In the genomic region with DNA sequence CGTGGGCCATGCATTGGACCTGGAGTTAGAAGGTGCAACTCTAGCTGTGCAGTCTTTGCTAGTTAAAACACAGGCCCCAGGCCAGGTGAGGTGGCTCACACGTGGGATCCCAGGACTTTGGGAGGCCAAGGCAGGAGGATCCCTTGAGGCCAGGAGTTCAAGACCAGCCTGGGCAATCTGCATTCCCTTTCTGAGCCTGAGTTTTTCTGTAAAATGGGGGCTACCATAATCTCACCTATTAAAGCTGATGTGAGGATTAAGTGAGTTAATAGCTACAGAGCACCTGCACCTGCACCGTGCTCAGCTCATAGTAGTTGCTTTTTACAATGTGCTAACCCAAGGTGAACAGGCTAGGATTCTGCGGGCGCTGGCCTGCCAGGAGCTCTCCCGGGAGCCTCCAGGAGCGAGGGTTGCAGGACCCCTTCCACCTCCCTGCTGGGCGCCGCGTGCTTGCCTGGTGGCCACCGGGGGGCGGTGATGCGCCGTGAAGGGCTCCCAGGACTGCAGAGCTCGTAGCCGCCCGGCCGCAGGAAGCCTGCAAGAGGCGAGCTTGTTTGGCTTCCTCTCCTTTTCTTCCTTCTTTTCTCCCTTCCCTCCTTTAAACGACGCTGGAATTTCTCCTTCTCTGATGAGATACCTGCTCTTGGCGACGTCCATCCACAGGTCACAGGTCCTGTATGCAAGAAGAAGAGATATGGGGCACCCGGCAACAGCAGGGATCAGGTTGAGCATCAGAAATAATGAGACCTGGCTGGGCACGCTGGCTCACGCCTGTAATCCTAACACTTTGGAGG, we compare ENCODE assay signal across 9 cellular contexts. TPM values are rescaled to one million over a fixed set of nuclear protein-coding genes. Genes with fewer than 3 reads are reported as not detected.
DNase-seq lines count a peak whose midpoint lies in the region; ATAC-seq and TF ChIP-seq lines count a peak whose summit lies in the region.
"Had no signal": no experiment of that assay in that cellular context is flagged by ENCODE, and none has a peak within 500 bp of the region (broad histone marks: within the 10 kb centered on the region; RNA-seq: fewer than 3 reads in every experiment).

No MANE protein-coding gene starts in this region.

- H3K36me3 Mint-ChIP-seq in activated CD4-positive, alpha-beta T cell treated with anti-CD3 and anti-CD28 coated beads, Interleukin-2, amount 10 ng/mL, durations not matched to agents 24 days and 14 days (ENCODE audit: low read depth) = peaks cover 2% of the 10 kb centered on the region
- no peaks in the 10 kb centered on the region for H3K36me3 Mint-ChIP-seq in stimulated activated effector memory CD8-positive, alpha-beta T cell treated with anti-CD3 and anti-CD28 coated beads, Interleukin-12 subunit alpha, Interleukin-12 subunit beta, amount 100 ng/mL, for 72 hours

- peak; percentile 64 for DNase-seq in Daoy (ENCODE audit: low read depth)
- peak; percentile 40 for DNase-seq in MV-4-11 (lab: John Stamatoyannopoulos, UW)
- DNase-seq in activated CD4-positive, alpha-beta T cell treated with anti-CD3 and anti-CD28 coated beads, Interleukin-2, amount 10 ng/mL, durations not matched to agents 24 days and 14 days = peak; percentile 84
- peak; percentile 79 for DNase-seq in dermis blood vessel endothelial cell
- peak; percentile 64 to 75 (median 68) for DNase-seq in mucosa of descending colon
- peak; percentile 44 to 81 for DNase-seq in stimulated activated effector memory CD8-positive, alpha-beta T cell treated with anti-CD3 and anti-CD28 coated beads, Interleukin-12 subunit alpha, Interleukin-12 subunit beta, amount 100 ng/mL, for 72 hours (ENCODE audit: low spot score in 2 of 2)

- ATAC-seq in mucosa of descending colon = peak; percentile 93
- peak; percentile 84 for ATAC-seq in stimulated activated effector memory CD8-positive, alpha-beta T cell treated with anti-CD3 and anti-CD28 coated beads, Interleukin-12 subunit alpha, Interleukin-12 subunit beta, amount 100 ng/mL, for 72 hours
- ATAC-seq in HG03095 (IDR thresholded peaks at IDR 0.05; ENCODE audit: unreplicated experiment) = no peak
- no peak for ATAC-seq in GM19395 (IDR thresholded peaks at IDR 0.05; ENCODE audit: unreplicated experiment)

- no peaks in the 10 kb centered on the region for H3K27me3 Mint-ChIP-seq in activated CD4-positive, alpha-beta T cell treated with anti-CD3 and anti-CD28 coated beads, Interleukin-2, amount 10 ng/mL, durations not matched to agents 24 days and 14 days

- H3K9me3 Mint-ChIP-seq in activated CD4-positive, alpha-beta T cell treated with anti-CD3 and anti-CD28 coated beads, Interleukin-2, amount 10 ng/mL, durations not matched to agents 24 days and 14 days = peaks cover 11% of the 10 kb centered on the region
- H3K9me3 Mint-ChIP-seq in stimulated activated effector memory CD8-positive, alpha-beta T cell treated with anti-CD3 and anti-CD28 coated beads, Interleukin-12 subunit alpha, Interleukin-12 subunit beta, amount 100 ng/mL, for 72 hours = peaks cover 8% of the 10 kb centered on the region

- no peaks in the 10 kb centered on the region for H3K4me1 ChIP-seq in mucosa of descending colon (ENCODE audit: low read depth)

- intact Hi-C loops in activated CD4-positive, alpha-beta T cell treated with anti-CD3 and anti-CD28 coated beads, Interleukin-2, amount 10 ng/mL, durations not matched to agents 24 days and 14 days (cut with micrococcal nuclease) = loop anchor here (5.0 kb wide), 1 partner anchor 63 kb away; no protein-coding TSS in a partner anchor
- intact Hi-C loops in mucosa of descending colon (cut with DNase I, micrococcal nuclease) = no loop called here

- H3K27ac Mint-ChIP-seq in activated CD4-positive, alpha-beta T cell treated with anti-CD3 and anti-CD28 coated beads, Interleukin-2, amount 10 ng/mL, durations not matched to agents 24 days and 14 days = no peak overlapping the region
- no peak overlapping the region for H3K27ac Mint-ChIP-seq in stimulated activated effector memory CD8-positive, alpha-beta T cell treated with anti-CD3 and anti-CD28 coated beads, Interleukin-12 subunit alpha, Interleukin-12 subunit beta, amount 100 ng/mL, for 72 hours

- H3K36me3 ChIP-seq in mucosa of descending colon (ENCODE audit: low read depth) = no peaks in the 10 kb centered on the region

- H3K4me3 ChIP-seq in mucosa of descending colon = no peak overlapping the region
- H3K4me3 ChIP-seq: SK-N-MC had no signal

- H3K4me1 Mint-ChIP-seq in activated CD4-positive, alpha-beta T cell treated with anti-CD3 and anti-CD28 coated beads, Interleukin-2, amount 10 ng/mL, durations not matched to agents 24 days and 14 days = peaks cover 2% of the 10 kb centered on the region
- H3K4me1 Mint-ChIP-seq in stimulated activated effector memory CD8-positive, alpha-beta T cell treated with anti-CD3 and anti-CD28 coated beads, Interleukin-12 subunit alpha, Interleukin-12 subunit beta, amount 100 ng/mL, for 72 hours = no peaks in the 10 kb centered on the region

- peak overlapping the region; percentile 44 for H3K4me3 Mint-ChIP-seq in activated CD4-positive, alpha-beta T cell treated with anti-CD3 and anti-CD28 coated beads, Interleukin-2, amount 10 ng/mL, durations not matched to agents 24 days and 14 days
- no peak overlapping the region for H3K4me3 Mint-ChIP-seq in stimulated activated effector memory CD8-positive, alpha-beta T cell treated with anti-CD3 and anti-CD28 coated beads, Interleukin-12 subunit alpha, Interleukin-12 subunit beta, amount 100 ng/mL, for 72 hours

- H3K9me3 ChIP-seq in mucosa of descending colon = no peaks in the 10 kb centered on the region

- TF ChIP-seq CTCF in mucosa of descending colon (IDR thresholded peaks at IDR 0.05) = peak; percentile 20

RNA-seq across cellular contexts. Expression of a gene that starts 51.3 kb away (rescaled TPM):
- 10.9 and 12.1 TPM in 2 replicates for total RNA-seq in Daoy (2014; rRNA removed; shearing (Covaris generic))
- 19.0 and 20.2 TPM in 2 replicates for total RNA-seq in activated CD4-positive, alpha-beta T cell treated with anti-CD3 and anti-CD28 coated beads, Interleukin-2, amount 10 ng/mL, durations not matched to agents 24 days and 14 days
- total RNA-seq in dermis blood vessel endothelial cell = 20.2 and 26.5 TPM in 2 replicates
- 10 to 100 TPM; 10.2 to 18.1 (median 12.8) TPM for total RNA-seq in mucosa of descending colon

RNA-seq across cellular contexts. Expression of a gene that starts 54.7 kb away (rescaled TPM):
- total RNA-seq in Daoy (2014; rRNA removed; shearing (Covaris generic)) = under 0.01 TPM in 1 of 2 replicates, not detected in the other
- 0.19 and 0.37 TPM in 2 replicates for total RNA-seq in activated CD4-positive, alpha-beta T cell treated with anti-CD3 and anti-CD28 coated beads, Interleukin-2, amount 10 ng/mL, durations not matched to agents 24 days and 14 days
- total RNA-seq in dermis blood vessel endothelial cell = 0.19 and 0.85 TPM in 2 replicates
- total RNA-seq in mucosa of descending colon = under 1 TPM; 0.22 to 0.77 (median 0.38) TPM

Comparison
In these comparisons a context has a peak if more than half of its experiments do, and no peak if none do; other contexts are left out.
1. ATAC-seq: peak in mucosa of descending colon (single experiment) and stimulated activated effector memory CD8-positive, alpha-beta T cell treated with anti-CD3 and anti-CD28 coated beads, Interleukin-12 subunit alpha, Interleukin-12 subunit beta, amount 100 ng/mL, for 72 hours (single experiment); none in HG03095 (single experiment) and GM19395 (single experiment).
2. Peak in every context shown above with its lines, with median percentiles within 50 percentile points of each other: DNase-seq.